ENCODE assay signal across 1 cellular context in the genomic region with DNA sequence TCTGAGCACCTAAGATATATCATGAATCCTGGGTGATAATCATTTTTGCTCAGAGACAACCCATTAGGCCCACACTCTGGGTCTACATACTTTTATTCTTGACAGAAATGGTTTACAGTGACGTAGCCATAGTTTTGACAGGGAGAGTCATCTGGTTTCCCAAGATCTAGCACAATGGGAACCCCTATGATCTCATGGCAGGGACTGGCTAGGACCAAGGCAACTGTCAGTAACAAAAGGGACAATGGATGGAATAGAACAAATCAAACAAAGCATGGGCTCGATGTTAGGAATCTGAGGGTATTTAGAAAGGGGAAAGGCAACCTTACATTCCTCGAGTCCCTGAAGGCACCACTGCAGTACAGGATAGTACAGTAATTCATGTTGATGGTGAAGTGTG.
TF ChIP-seq lines count a peak whose summit lies in the region.

No MANE protein-coding gene starts in this region.

TF ChIP-seq in A549, 52 proteins besides CTCF, POLR2A, EP300 and RAD21 (continued from another document):
- no peak for TF ChIP-seq EHF (CRISPR knock-in tag; IDR thresholded peaks at IDR 0.05)
- TF ChIP-seq ESRRA (IDR thresholded peaks at IDR 0.05; ENCODE audit: borderline replicate concordance, low read length) = no peak
- TF ChIP-seq FOSB (CRISPR knock-in tag; IDR thresholded peaks at IDR 0.05) = no peak
- TF ChIP-seq ZFP36 (IDR thresholded peaks at IDR 0.05; ENCODE audit: borderline replicate concordance, partially characterized antibody) = no peak
- no peak for TF ChIP-seq PBX3 (IDR thresholded peaks at IDR 0.05)
